18 cellular contexts compared by ENCODE assay signal in genomic region chr15:70825841-70826240, GRCh38. TPM values are rescaled to one million over a fixed set of nuclear protein-coding genes. Genes with fewer than 3 reads are reported as not detected.
DNase-seq lines count a peak whose midpoint lies in the region; ATAC-seq and TF ChIP-seq lines count a peak whose summit lies in the region.
"Had no signal": no experiment of that assay in that cellular context is flagged by ENCODE, and none has a peak within 500 bp of the region (broad histone marks: within the 10 kb centered on the region; RNA-seq: fewer than 3 reads in every experiment).

No MANE protein-coding gene starts in this region.

- peaks cover 11% of the 10 kb centered on the region for H3K27me3 Mint-ChIP-seq in activated CD8-positive, alpha-beta memory T cell treated with anti-CD3 and anti-CD28 coated beads, Interleukin-2, amount 10 ng/mL, durations not matched to agents 7 days and 5 days
- H3K27me3 Mint-ChIP-seq: type B pancreatic cell had no signal

- intact Hi-C loops in tibial artery (cut with DNase I; ENCODE audit: low total_unique reads), result no loop called here

- H4K20me1 ChIP-seq in fibroblast of lung (ENCODE audit: control insufficient read depth, extremely low read depth, insufficient read depth, low read length), result no peaks in the 10 kb centered on the region

- TF ChIP-seq CTCF in fibroblast of lung (conservative IDR thresholded peaks at IDR 0.05 in 1 of 2, IDR thresholded peaks at IDR 0.05 in 1 of 2; ENCODE audit: low read depth in 1 of 2, low read length in 2 of 2) (no peak), tibial artery (IDR thresholded peaks at IDR 0.05) (no peak)

- no peaks in the 10 kb centered on the region for H3K36me3 Mint-ChIP-seq in activated CD8-positive, alpha-beta memory T cell treated with anti-CD3 and anti-CD28 coated beads, Interleukin-2, amount 10 ng/mL, durations not matched to agents 7 days and 5 days
- H3K36me3 Mint-ChIP-seq: activated naive CD4-positive, alpha-beta T cell treated with anti-CD3 and anti-CD28 coated beads, Interleukin-2, amount 50 U/mL, for 24 hours; type B pancreatic cell had no signal

- no peak overlapping the region for H2AFZ ChIP-seq in fibroblast of lung (ENCODE audit: low read length)

- CTCF ChIA-PET in activated CD8-positive, alpha-beta memory T cell treated with anti-CD3 and anti-CD28 coated beads, Interleukin-2, amount 10 ng/mL, durations not matched to agents 7 days and 5 days (lab: Charles Lee), result interaction anchor here (0.7 to 1.2 kb wide), 3 partner anchors 17 to 614 kb away, joined by 3 to 4 read pairs (median 3); no protein-coding TSS in a partner anchor

- H3K9me3 Mint-ChIP-seq in activated CD8-positive, alpha-beta memory T cell treated with anti-CD3 and anti-CD28 coated beads, Interleukin-2, amount 10 ng/mL, durations not matched to agents 7 days and 5 days (ENCODE audit: low read depth), result no peaks in the 10 kb centered on the region
- H3K9me3 Mint-ChIP-seq: activated naive CD4-positive, alpha-beta T cell treated with anti-CD3 and anti-CD28 coated beads, Interleukin-2, amount 50 U/mL, for 24 hours; stimulated activated naive CD8-positive, alpha-beta T cell treated with anti-CD3 and anti-CD28 coated beads, Interleukin-15, Interleukin-2, amounts not matched to agents 100 ng/mL and 50 ng/mL, for 24 hours; T-helper 1 cell treated with Interleukin-12 subunit alpha and Interleukin-12 subunit beta and Interleukin-4 antibody, amounts not matched to agents 30 μg/mL and 1 μg/mL, for 36 hours had no signal

- H3K4me2 ChIP-seq in fibroblast of lung (ENCODE audit: extremely low read depth, insufficient read depth, low read length), result no peak overlapping the region

- H3K4me1 ChIP-seq in SJCRH30 (peaks cover 21% of the 10 kb centered on the region), fibroblast of lung (ENCODE audit: control insufficient read depth, extremely low read depth, insufficient read depth, low read length) (peaks cover 11% of the 10 kb centered on the region), tibial artery (peaks cover 0 to 22% (median 9%) of the 10 kb centered on the region in 4 donors)
- H3K4me1 ChIP-seq: BE2C had no signal

- H3K27ac ChIP-seq in SJCRH30, result peak overlapping the region; percentile 49
- peak overlapping the region; percentile 60 for H3K27ac ChIP-seq in fibroblast of lung (ENCODE audit: insufficient read depth, low read length)
- peak overlapping the region; percentile 14 to 34 for H3K27ac ChIP-seq in tibial artery

- peaks cover 2% of the 10 kb centered on the region for H3K4me1 Mint-ChIP-seq in activated CD8-positive, alpha-beta memory T cell treated with anti-CD3 and anti-CD28 coated beads, Interleukin-2, amount 10 ng/mL, durations not matched to agents 7 days and 5 days
- H3K4me1 Mint-ChIP-seq: activated naive CD4-positive, alpha-beta T cell treated with anti-CD3 and anti-CD28 coated beads, Interleukin-2, amount 50 U/mL, for 24 hours had no signal

- no peak overlapping the region for H3K9ac ChIP-seq in fibroblast of lung (ENCODE audit: insufficient read depth, low read length)

- no peaks in the 10 kb centered on the region for H3K79me2 ChIP-seq in fibroblast of lung (ENCODE audit: control insufficient read depth, insufficient read depth, low read length)

- H3K4me3 Mint-ChIP-seq in activated CD8-positive, alpha-beta memory T cell treated with anti-CD3 and anti-CD28 coated beads, Interleukin-2, amount 10 ng/mL, durations not matched to agents 7 days and 5 days, result no peak overlapping the region
- H3K4me3 Mint-ChIP-seq: activated naive CD4-positive, alpha-beta T cell treated with anti-CD3 and anti-CD28 coated beads, Interleukin-2, amount 50 U/mL, for 24 hours; stimulated activated naive CD8-positive, alpha-beta T cell treated with anti-CD3 and anti-CD28 coated beads, Interleukin-15, Interleukin-2, amounts not matched to agents 100 ng/mL and 50 ng/mL, for 24 hours; T-helper 1 cell treated with Interleukin-12 subunit alpha and Interleukin-12 subunit beta and Interleukin-4 antibody, amounts not matched to agents 30 μg/mL and 1 μg/mL, for 36 hours had no signal

- peak; percentile 42 for DNase-seq in activated CD8-positive, alpha-beta memory T cell treated with anti-CD3 and anti-CD28 coated beads for 24 hours
- DNase-seq in activated CD8-positive, alpha-beta memory T cell treated with anti-CD3 and anti-CD28 coated beads, Interleukin-2, amount 10 ng/mL, durations not matched to agents 7 days and 5 days, result no peak
- DNase-seq in SJCRH30 (no peak), fibroblast of lung (ENCODE audit: low read depth in 2 of 2) (no peak), tibial artery (no peak), DMS153 treated with DMSO at 0.1 percent for 48 hours (lab: John Stamatoyannopoulos, UW; ENCODE audit: unreplicated experiment) (no peak), globus pallidus (ENCODE audit: low spot score) (no peak), NCI-H526 (lab: John Stamatoyannopoulos, UW) (no peak)
- DNase-seq: 8988T; effector CD8-positive, alpha-beta T cell; kidney; NCI-H1694 had no signal

- H3K27me3 ChIP-seq in SJCRH30 (no peaks in the 10 kb centered on the region), fibroblast of lung (ENCODE audit: control insufficient read depth, insufficient read depth, low read length) (no peaks in the 10 kb centered on the region), tibial artery (no peaks in the 10 kb centered on the region)
- H3K27me3 ChIP-seq: BE2C had no signal

- H3K36me3 ChIP-seq in SJCRH30 (0 out of 2 replicates have a peak, but pooled peaks cover 5% of the 10 kb centered on the region), fibroblast of lung (ENCODE audit: control insufficient read depth, insufficient read depth, low read length) (no peaks in the 10 kb centered on the region), tibial artery (peaks cover 0 to 19% (median 3%) of the 10 kb centered on the region in 3 donors)
- H3K36me3 ChIP-seq: BE2C had no signal

- H3K4me3 ChIP-seq in SJCRH30 (no peak overlapping the region), fibroblast of lung (replicated peaks in 1 of 4; ENCODE audit: control extremely low read depth in 1 of 4, insufficient read depth in 1 of 4, low read depth in 3 of 4, low read length in 4 of 4) (no peak overlapping the region), tibial artery (no peak overlapping the region)

- H3K9me3 ChIP-seq in SJCRH30 (replicated peaks) (no peaks in the 10 kb centered on the region), fibroblast of lung (ENCODE audit: control insufficient read depth, insufficient read depth, low read depth, low read length) (no peaks in the 10 kb centered on the region), tibial artery (no peaks in the 10 kb centered on the region)
- H3K9me3 ChIP-seq: BE2C had no signal

- ATAC-seq in activated CD8-positive, alpha-beta memory T cell treated with anti-CD3 and anti-CD28 coated beads, Interleukin-2, amount 10 ng/mL, durations not matched to agents 7 days and 5 days, result no peak

- no peak overlapping the region for H3K27ac Mint-ChIP-seq in activated CD8-positive, alpha-beta memory T cell treated with anti-CD3 and anti-CD28 coated beads, Interleukin-2, amount 10 ng/mL, durations not matched to agents 7 days and 5 days
- H3K27ac Mint-ChIP-seq: activated naive CD4-positive, alpha-beta T cell treated with anti-CD3 and anti-CD28 coated beads, Interleukin-2, amount 50 U/mL, for 24 hours; stimulated activated naive CD8-positive, alpha-beta T cell treated with anti-CD3 and anti-CD28 coated beads, Interleukin-15, Interleukin-2, amounts not matched to agents 100 ng/mL and 50 ng/mL, for 24 hours; T-helper 1 cell treated with Interleukin-12 subunit alpha and Interleukin-12 subunit beta and Interleukin-4 antibody, amounts not matched to agents 30 μg/mL and 1 μg/mL, for 36 hours had no signal

RNA-seq across cellular contexts. Expression of gene LARP6, which starts 28.1 kb away (rescaled TPM):
- not detected for total RNA-seq in activated CD8-positive, alpha-beta memory T cell treated with anti-CD3 and anti-CD28 coated beads, Interleukin-2, amount 10 ng/mL, durations not matched to agents 7 days and 5 days
- total RNA-seq in SJCRH30 (2014; rRNA removed; shearing (Covaris generic)), result 54.8 and 61.2 TPM in 2 replicates
- 72.9 and 108 TPM in 2 replicates for total RNA-seq in fibroblast of lung
- polyA plus RNA-seq in fibroblast of lung, result 160 and 273 TPM in 2 replicates
- polyA plus RNA-seq in fibroblast of lung (2012), result 189 and 329 TPM in 2 replicates
- 26.4 and 41.4 TPM in 2 replicates for polyA minus RNA-seq in fibroblast of lung (ENCODE audit: low replicate concordance)
- total RNA-seq: OCI-LY7 had no signal

Comparison
In these comparisons a context has a peak if more than half of its experiments do, and no peak if none do; other contexts are left out.
1. RNA of gene LARP6, which starts 28.1 kb away (total RNA-seq): 72.9 to 108 TPM in fibroblast of lung and 54.8 to 61.2 TPM in SJCRH30; not detected in activated CD8-positive, alpha-beta memory T cell treated with anti-CD3 and anti-CD28 coated beads, Interleukin-2, amount 10 ng/mL, durations not matched to agents 7 days and 5 days; every median in the first group is over 10 times any median in the second.
2. Peak in every context shown above with its lines, with median percentiles within 50 percentile points of each other: H3K27ac ChIP-seq.